ENCODE assay signal across 23 cellular contexts in the genomic region with DNA sequence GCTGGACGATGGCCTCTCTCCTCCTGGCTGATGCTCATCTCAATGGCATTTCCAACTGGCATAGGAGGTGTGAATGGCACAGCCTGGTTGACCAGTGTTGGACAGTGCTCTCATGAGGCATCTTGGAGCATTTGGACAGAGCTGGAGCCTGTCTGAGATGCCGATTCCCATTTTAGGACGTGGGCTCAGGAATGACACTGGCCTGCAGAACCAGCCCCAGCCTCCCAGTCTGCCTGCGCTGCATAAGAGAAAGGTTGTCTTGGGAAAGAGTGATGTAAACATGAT.
DNase-seq lines count a peak whose midpoint lies in the region; ATAC-seq lines count a peak whose summit lies in the region.
"Had no signal": no experiment of that assay in that cellular context is flagged by ENCODE, and none has a peak within 500 bp of the region (broad histone marks: within the 10 kb centered on the region; RNA-seq: fewer than 3 reads in every experiment).

No MANE protein-coding gene starts in this region.

- peaks cover 47% of the 10 kb centered on the region for H3K4me1 Mint-ChIP-seq in stimulated activated naive CD8-positive, alpha-beta T cell treated with anti-CD3 and anti-CD28 coated beads, Interleukin-15, amount 100 ng/mL, for 72 hours
- H3K4me1 Mint-ChIP-seq in T-helper 17 cell = peaks cover 26% of the 10 kb centered on the region

- no peaks in the 10 kb centered on the region for H3K9me3 ChIP-seq in T-helper 17 cell (ENCODE audit: control insufficient read depth, low read length, poor library complexity, severe bottlenecking)

- H3K27ac Mint-ChIP-seq in stimulated activated naive CD8-positive, alpha-beta T cell treated with anti-CD3 and anti-CD28 coated beads, Interleukin-15, amount 100 ng/mL, for 72 hours = peak overlapping the region in 1 of 2 donors; percentile 89
- peak overlapping the region; percentile 97 for H3K27ac Mint-ChIP-seq in T-helper 17 cell

- H3K4me3 Mint-ChIP-seq in stimulated activated naive CD8-positive, alpha-beta T cell treated with anti-CD3 and anti-CD28 coated beads, Interleukin-15, amount 100 ng/mL, for 72 hours = peak overlapping the region; percentile 35 to 39
- H3K4me3 Mint-ChIP-seq in T-helper 17 cell = no peak overlapping the region
- H3K4me3 Mint-ChIP-seq: activated CD4-positive, alpha-beta T cell treated with anti-CD3 and anti-CD28 coated beads for 36 hours had no signal

- no peak for DNase-seq in stimulated activated naive CD8-positive, alpha-beta T cell treated with anti-CD3 and anti-CD28 coated beads, Interleukin-15, amount 100 ng/mL, for 72 hours
- DNase-seq in stimulated activated naive CD8-positive, alpha-beta T cell treated with anti-CD3 and anti-CD28 coated beads, Interleukin-15, Interleukin-2, amounts not matched to agents 100 U/mL and 50 U/mL, for 24 hours = no peak
- DNase-seq in T-helper 17 cell = no peak
- DNase-seq in mesenteric fat pad (ENCODE audit: low spot score) = peak; percentile 47
- no peak for DNase-seq in C1 segment of cervical spinal cord (lab: John Stamatoyannopoulos, UW)
- DNase-seq in sciatic nerve (ENCODE audit: low spot score) = no peak
- no peak for DNase-seq in NCI-H1105 treated with DMSO at 0.1 percent for 48 hours (lab: John Stamatoyannopoulos, UW)
- DNase-seq: activated T-cell treated with anti-CD3 and anti-CD28 coated beads, Interleukin-2, amount 50 U/mL, for 48 hours; aorta; cortex of kidney; GM23248; hypothalamus; NCI-H1048; NCI-H187; NCI-H524; right cardiac atrium; stimulated activated CD4-positive, alpha-beta T cell treated with anti-CD3 and anti-CD28 coated beads, Interleukin-12 subunit alpha, Interleukin-12 subunit beta, amount 100 ng/mL, for 4 hours; stimulated activated CD4-positive, alpha-beta T cell treated with anti-CD3 and anti-CD28 coated beads, Interleukin-4, amount 100 ng/mL, for 1 hour had no signal

- no peak for ATAC-seq in stimulated activated naive CD8-positive, alpha-beta T cell treated with anti-CD3 and anti-CD28 coated beads, Interleukin-15, amount 100 ng/mL, for 72 hours
- ATAC-seq in stimulated activated naive CD8-positive, alpha-beta T cell treated with anti-CD3 and anti-CD28 coated beads, Interleukin-15, Interleukin-2, amounts not matched to agents 100 U/mL and 50 U/mL, for 24 hours = no peak
- no peak for ATAC-seq in T-helper 17 cell
- no peak for ATAC-seq in HG02798 (IDR thresholded peaks at IDR 0.05; ENCODE audit: poor library complexity, unreplicated experiment)
- ATAC-seq in sciatic nerve = no peak
- ATAC-seq: Right ventricle myocardium inferior had no signal

- intact Hi-C loops in sciatic nerve (cut with DNase I) = no loop called here

- no peaks in the 10 kb centered on the region for H3K36me3 Mint-ChIP-seq in T-helper 17 cell (ENCODE audit: low read depth)
- H3K36me3 Mint-ChIP-seq: immature natural killer cell had no signal

- H3K9me3 Mint-ChIP-seq in stimulated activated naive CD8-positive, alpha-beta T cell treated with anti-CD3 and anti-CD28 coated beads, Interleukin-15, amount 100 ng/mL, for 72 hours = no peaks in the 10 kb centered on the region
- H3K9me3 Mint-ChIP-seq: immature natural killer cell; T-helper 2 cell treated with Interferon-gamma antibody and Interleukin-4, amounts not matched to agents 5 μg/mL and 100 μg/mL, for 36 hours had no signal

- H3K27me3 Mint-ChIP-seq in stimulated activated naive CD8-positive, alpha-beta T cell treated with anti-CD3 and anti-CD28 coated beads, Interleukin-15, amount 100 ng/mL, for 72 hours = no peaks in the 10 kb centered on the region
- peaks cover 8% of the 10 kb centered on the region for H3K27me3 Mint-ChIP-seq in T-helper 17 cell
- H3K27me3 Mint-ChIP-seq: activated CD4-positive, alpha-beta T cell treated with anti-CD3 and anti-CD28 coated beads for 36 hours had no signal
